ENCODE assay signal across 8 cellular contexts in genomic region chr1:161216945-161217712, GRCh38. TPM values are rescaled to one million over a fixed set of nuclear protein-coding genes. Genes with fewer than 3 reads are reported as not detected.
DNase-seq lines count a peak whose midpoint lies in the region; ATAC-seq and TF ChIP-seq lines count a peak whose summit lies in the region.

No MANE protein-coding gene starts in this region.

- H3K4me1 Mint-ChIP-seq in Caco-2 (ENCODE audit: low read depth, unreplicated experiment), result peaks cover 57% of the 10 kb centered on the region
- H3K4me1 Mint-ChIP-seq in T-helper 2 cell treated with Interferon-gamma antibody and Interleukin-4, amounts not matched to agents 5 μg/mL and 100 μg/mL, for 36 hours (ENCODE audit: low read depth), result peaks cover 29% of the 10 kb centered on the region

- H3K36me3 ChIP-seq in Caco-2 (ENCODE audit: control insufficient read depth, insufficient read depth, low read length), result 0 out of 2 replicates have a peak, but pooled peaks cover 4% of the 10 kb centered on the region
- H3K36me3 ChIP-seq in lower lobe of right lung, result peaks cover 28% of the 10 kb centered on the region
- H3K36me3 ChIP-seq in aorta (ENCODE audit: control insufficient read depth in 1 of 2, insufficient read depth in 2 of 2, low read length in 1 of 2), result peaks cover 4 to 8% of the 10 kb centered on the region in 2 donors

- peaks cover 61% of the 10 kb centered on the region for H3K36me3 Mint-ChIP-seq in Caco-2 (ENCODE audit: insufficient read depth, unreplicated experiment)
- peaks cover 26% of the 10 kb centered on the region for H3K36me3 Mint-ChIP-seq in T-helper 2 cell treated with Interferon-gamma antibody and Interleukin-4, amounts not matched to agents 5 μg/mL and 100 μg/mL, for 36 hours (ENCODE audit: low read depth)

- peak overlapping the region; percentile 97 for H3K27ac Mint-ChIP-seq in Caco-2 (ENCODE audit: unreplicated experiment)
- H3K27ac Mint-ChIP-seq in T-helper 2 cell treated with Interferon-gamma antibody and Interleukin-4, amounts not matched to agents 5 μg/mL and 100 μg/mL, for 36 hours, result no peak overlapping the region

- ATAC-seq in HG03571 (IDR thresholded peaks at IDR 0.05; ENCODE audit: unreplicated experiment), result peak; percentile 83
- ATAC-seq in lower lobe of right lung, result peak; percentile 79 to 86
- no peak for ATAC-seq in aorta (ENCODE audit: low FRiP score)

- intact Hi-C loops in Caco-2 (cut with micrococcal nuclease; ENCODE audit: unreplicated experiment), result loop anchor here (1.0 kb wide), 1 partner anchor 8 kb away; no protein-coding TSS in a partner anchor
- intact Hi-C loops in lower lobe of right lung (cut with DNase I), result no loop called here
- intact Hi-C loops in aorta (cut with DNase I), result no loop called here

- H3K27ac ChIP-seq in adipose tissue (ENCODE audit: low read depth, low read length), result peak overlapping the region; percentile 98
- peak overlapping the region; percentile 85 for H3K27ac ChIP-seq in lower lobe of right lung
- peak overlapping the region in 1 of 2 donors; percentile 13 for H3K27ac ChIP-seq in aorta (ENCODE audit: low read depth in 1 of 2, low read length in 2 of 2)

- WGBS in adipose tissue, 3 donors, result 26 to 54% (median 36%) methylated on average over 7 of the region's 7 CpGs
- 34 to 36% methylated on average over 7 of the region's 7 CpGs for WGBS in aorta, 2 donors

- H3K4me3 Mint-ChIP-seq in Caco-2 (ENCODE audit: unreplicated experiment), result peak overlapping the region; percentile 55
- no peak overlapping the region for H3K4me3 Mint-ChIP-seq in T-helper 2 cell treated with Interferon-gamma antibody and Interleukin-4, amounts not matched to agents 5 μg/mL and 100 μg/mL, for 36 hours

- H3K9me3 ChIP-seq in Caco-2 (0 out of 2 replicates have a peak, but pooled peaks cover 1% of the 10 kb centered on the region), lower lobe of right lung (no peaks in the 10 kb centered on the region), aorta (ENCODE audit: control insufficient read depth, low read length) (no peaks in the 10 kb centered on the region)

- H3K4me3 ChIP-seq in Caco-2 (ENCODE audit: low read depth, low read length), result peak overlapping the region; percentile 19
- peak overlapping the region; percentile 52 for H3K4me3 ChIP-seq in lower lobe of right lung
- no peak overlapping the region for H3K4me3 ChIP-seq in aorta (ENCODE audit: low read length in 2 of 2)

- TF ChIP-seq CTCF in Caco-2 (IDR thresholded peaks at IDR 0.05; ENCODE audit: insufficient read depth in 1 of 2, low read depth in 1 of 2, low read length in 1 of 2, severe bottlenecking in 1 of 2, unreplicated experiment in 1 of 2) (no peak), GM20000 (IDR thresholded peaks at IDR 0.05; ENCODE audit: extremely low read depth, missing control alignments) (no peak), lower lobe of right lung (IDR thresholded peaks at IDR 0.05) (no peak)

- CTCF ChIA-PET in Caco-2 (lab: Charles Lee), result interaction anchor here (0.6 to 2.6 kb wide), 3 partner anchors 9 to 74 kb away, joined by 3 to 25 read pairs (median 6); partner anchors contain the start of gene TOMM40L

- H3K27me3 ChIP-seq in Caco-2 (replicated peaks; ENCODE audit: control insufficient read depth, insufficient read depth, low read length) (no peaks in the 10 kb centered on the region), lower lobe of right lung (ENCODE audit: low read depth) (no peaks in the 10 kb centered on the region), aorta (ENCODE audit: control insufficient read depth in 1 of 2, insufficient read depth in 2 of 2, low read length in 1 of 2) (no peaks in the 10 kb centered on the region)

- H3K4me1 ChIP-seq in Caco-2 (peaks cover 68% of the 10 kb centered on the region), lower lobe of right lung (no peaks in the 10 kb centered on the region), aorta (ENCODE audit: control insufficient read depth in 1 of 2, insufficient read depth in 2 of 2, low read length in 2 of 2) (no peaks in the 10 kb centered on the region)

- BruUV-seq in Caco-2 (replicated peaks; lab: Mats Ljungman, UMichigan), result TSS peak; percentile 8

- H3K27me3 Mint-ChIP-seq in Caco-2 (ENCODE audit: insufficient read depth, unreplicated experiment), result no peaks in the 10 kb centered on the region
- H3K27me3 Mint-ChIP-seq in T-helper 2 cell treated with Interferon-gamma antibody and Interleukin-4, amounts not matched to agents 5 μg/mL and 100 μg/mL, for 36 hours (ENCODE audit: low read depth), result no peaks in the 10 kb centered on the region

- POLR2A ChIA-PET in Caco-2 (lab: Charles Lee), result interaction anchor here (0.5 to 1.6 kb wide), 2 partner anchors 9 to 51 kb away, joined by 3 to 11 read pairs; partner anchors contain the start of gene TOMM40L

- DNase-seq in Caco-2, result no peak
- peak; percentile 56 for DNase-seq in GM20000 (ENCODE audit: low spot score)
- peak; percentile 10 for DNase-seq in lower lobe of right lung
- peak; percentile 33 to 65 for DNase-seq in aorta
- no peak for DNase-seq in cortex of kidney (lab: John Stamatoyannopoulos, UW)
- DNase-seq in T-helper 2 cell treated with Interferon-gamma antibody and Interleukin-4, amounts not matched to agents 5 μg/mL and 100 μg/mL, for 36 hours (ENCODE audit: low spot score), result no peak

- H3K9me3 Mint-ChIP-seq in Caco-2 (ENCODE audit: unreplicated experiment), result peaks cover 6% of the 10 kb centered on the region
- no peaks in the 10 kb centered on the region for H3K9me3 Mint-ChIP-seq in T-helper 2 cell treated with Interferon-gamma antibody and Interleukin-4, amounts not matched to agents 5 μg/mL and 100 μg/mL, for 36 hours

RNA-seq across cellular contexts. Expression of gene FCER1G, which starts 2.0 kb away (rescaled TPM):
- total RNA-seq in Caco-2 (2022) (1.5 and 2.6 TPM in 2 replicates), lower lobe of right lung (283 TPM), aorta (10 to 100 TPM; 64.3 to 74.0 TPM)
- polyA plus RNA-seq in adipose tissue (100 to 1,000 TPM in 2 of 3 donors, 10 to 100 TPM in 1; 28.6 to 258 (median 227) TPM), aorta (100 to 1,000 TPM in 1 of 2 donors, 10 to 100 TPM in 1; 35.7 to 154 TPM)

RNA-seq across cellular contexts. Expression of gene APOA2, which starts 6.3 kb away (rescaled TPM):
- total RNA-seq in Caco-2 (2022) (711 and 784 TPM in 2 replicates), lower lobe of right lung (not detected), aorta (not detected)
- polyA plus RNA-seq in adipose tissue (not detected), aorta (1 to 10 TPM in 1 of 2 donors, not detected in 1; 1.3 TPM)

RNA-seq across cellular contexts. Expression of gene TOMM40L, which starts 8.7 kb away (rescaled TPM):
- total RNA-seq in Caco-2 (2022) (23.1 and 24.0 TPM in 2 replicates), lower lobe of right lung (11.6 TPM), aorta (10 to 100 TPM in 1 of 2 donors, 1 to 10 TPM in 1; 10.0 to 12.9 TPM)
- polyA plus RNA-seq in adipose tissue (10 to 100 TPM in 2 of 3 donors, 1 to 10 TPM in 1; 3.8 to 12.6 (median 11.7) TPM), aorta (10 to 100 TPM; 10.2 to 11.6 TPM)

RNA-seq across cellular contexts. Expression of gene NDUFS2, which starts 15.0 kb away (rescaled TPM):
- 110 and 115 TPM in 2 replicates for total RNA-seq in Caco-2 (2022)
- 100 to 1,000 TPM in 1 of 3 donors, 10 to 100 TPM in 2; 68.4 to 163 (median 86.3) TPM for polyA plus RNA-seq in adipose tissue
- 66.3 TPM for total RNA-seq in lower lobe of right lung
- total RNA-seq in aorta, result 10 to 100 TPM; 55.3 to 63.4 TPM
- polyA plus RNA-seq in aorta, result 10 to 100 TPM; 64.2 to 88.1 TPM

RNA-seq across cellular contexts. Expression of gene ADAMTS4, which starts 18.3 kb away (rescaled TPM):
- total RNA-seq in Caco-2 (2022) (0.23 and 0.32 TPM in 2 replicates), lower lobe of right lung (1.4 TPM), aorta (100 to 1,000 TPM in 1 of 2 donors, 10 to 100 TPM in 1; 78.9 to 207 TPM)
- polyA plus RNA-seq in adipose tissue (100 to 1,000 TPM in 1 of 3 donors, 10 to 100 TPM in 1, 1 to 10 TPM in 1; 5.9 to 188 (median 37.3) TPM), aorta (1 to 10 TPM; 1.4 to 6.8 TPM)

Comparison
In these comparisons a context has a peak if more than half of its experiments do, and no peak if none do; other contexts are left out.
1. DNase-seq: peak in GM20000 (single experiment), lower lobe of right lung (single experiment) and aorta (2 of 2); none in Caco-2 (0 of 2), cortex of kidney (single experiment) and T-helper 2 cell treated with Interferon-gamma antibody and Interleukin-4, amounts not matched to agents 5 μg/mL and 100 μg/mL, for 36 hours (single experiment).
2. H3K4me3 ChIP-seq: peak in Caco-2 (single experiment) and lower lobe of right lung (single experiment); none in aorta (0 of 2).
3. RNA of gene FCER1G, which starts 2.0 kb away (total RNA-seq): 283 TPM in lower lobe of right lung (single experiment) and 64.3 to 74.0 TPM in aorta; 1.5 to 2.6 TPM in Caco-2; every median in the first group is over 10 times any median in the second.
4. RNA of gene APOA2, which starts 6.3 kb away (total RNA-seq): 711 to 784 TPM in Caco-2; not detected in lower lobe of right lung (single experiment) and not detected in aorta; every median in the first group is over 100 times any median in the second.